10 cellular contexts compared by ENCODE assay signal in genomic region chr11:73528420-73528819, GRCh38.
DNase-seq lines count a peak whose midpoint lies in the region; ATAC-seq, FAIRE-seq and TF ChIP-seq lines count a peak whose summit lies in the region.
"Had no signal": no experiment of that assay in that cellular context is flagged by ENCODE, and none has a peak within 500 bp of the region (broad histone marks: within the 10 kb centered on the region; RNA-seq: fewer than 3 reads in every experiment).

No MANE protein-coding gene starts in this region.

- peaks cover 72% of the 10 kb centered on the region for H3K4me1 ChIP-seq in HUES48 (ENCODE audit: control insufficient read depth, insufficient read depth, low read length)
- H3K4me1 ChIP-seq in mammary epithelial cell (ENCODE audit: insufficient read depth, low read length) = peaks cover 22% of the 10 kb centered on the region
- peaks cover 10 to 20% of the 10 kb centered on the region in 2 donors for H3K4me1 ChIP-seq in small intestine (ENCODE audit: control insufficient read depth in 2 of 2, insufficient read depth in 1 of 2, low read depth in 1 of 2, low read length in 1 of 2)

- ATAC-seq in left colon (peak; percentile 59), GM19324 (IDR thresholded peaks at IDR 0.05; ENCODE audit: low FRiP score, unreplicated experiment) (no peak)

- CTCF ChIA-PET in mammary epithelial cell (lab: Charles Lee; ENCODE audit: low non-redundant PET) = no interaction called here

- peaks cover 25% of the 10 kb centered on the region for H3K79me2 ChIP-seq in mammary epithelial cell (ENCODE audit: insufficient read depth, low read length)

- H3K9me3 ChIP-seq in HUES48 (ENCODE audit: control insufficient read depth, insufficient read depth, low read length) = peaks cover 8% of the 10 kb centered on the region
- H3K9me3 ChIP-seq in mammary epithelial cell (replicated peaks; ENCODE audit: insufficient read depth, low read length) = no peaks in the 10 kb centered on the region
- H3K9me3 ChIP-seq in small intestine (ENCODE audit: control insufficient read depth, low read depth) = no peaks in the 10 kb centered on the region

- no peaks in the 10 kb centered on the region for H4K20me1 ChIP-seq in mammary epithelial cell (ENCODE audit: insufficient read depth, low read length)

- DNase-seq in mammary epithelial cell (no peak), left colon (no peak), small intestine (peak; percentile 74), SK-N-DZ (ENCODE audit: low spot score) (no peak), brain microvascular endothelial cell (no peak)
- no peak for DNase-seq in stimulated activated naive CD4-positive, alpha-beta T cell (lab: John Stamatoyannopoulos, UW)
- DNase-seq: activated CD8-positive, alpha-beta memory T cell treated with anti-CD3 and anti-CD28 coated beads, Interleukin-2, amount 50 U/mL, for 4 hours; erythroblast had no signal

- H3K27me3 ChIP-seq in HUES48 (ENCODE audit: control insufficient read depth, insufficient read depth, low read length) (no peaks in the 10 kb centered on the region), mammary epithelial cell (ENCODE audit: insufficient read depth, low read length) (no peaks in the 10 kb centered on the region), small intestine (ENCODE audit: control insufficient read depth in 2 of 2, insufficient read depth in 2 of 2, low read length in 2 of 2) (no peaks in the 10 kb centered on the region), brain microvascular endothelial cell (replicated peaks) (no peaks in the 10 kb centered on the region)

- no peak for FAIRE-seq in small intestine (lab: Jason Lieb, UNC)

- intact Hi-C loops in mammary epithelial cell (cut with micrococcal nuclease) = loop anchor here (2.0 kb wide), 1 partner anchor 50 kb away; no protein-coding TSS in a partner anchor
- intact Hi-C loops in left colon (cut with DNase I, micrococcal nuclease) = no loop called here

- dilution Hi-C loops in mammary epithelial cell (cut with HindIII; ENCODE audit: low sequenced_read_pairs) = no loop called here

- H3K36me3 ChIP-seq in HUES48 (ENCODE audit: control insufficient read depth, insufficient read depth, low read length) = no peaks in the 10 kb centered on the region
- H3K36me3 ChIP-seq in mammary epithelial cell (ENCODE audit: insufficient read depth, low read length) = no peaks in the 10 kb centered on the region
- no peaks in the 10 kb centered on the region for H3K36me3 ChIP-seq in small intestine (ENCODE audit: control insufficient read depth in 2 of 2, insufficient read depth in 2 of 2, low read length in 2 of 2)
- no peaks in the 10 kb centered on the region for H3K36me3 ChIP-seq in brain microvascular endothelial cell (replicated peaks)

- peak overlapping the region; percentile 95 for H3K4me2 ChIP-seq in mammary epithelial cell (ENCODE audit: insufficient read depth, low read depth, low read length)

- H3K27ac ChIP-seq in HUES48 (ENCODE audit: low read depth, low read length) (peak overlapping the region; percentile 84), mammary epithelial cell (ENCODE audit: insufficient read depth, low read depth, low read length) (peak overlapping the region; percentile 39), small intestine (ENCODE audit: low read depth in 1 of 2, low read length in 1 of 2) (peak overlapping the region; percentile 22 to 70), brain microvascular endothelial cell (no peak overlapping the region)

- 5% methylated on average over 4 of the region's 4 CpGs for WGBS in mammary epithelial cell (ENCODE audit: low coverage, missing lambda C conversion rate)
- WGBS in small intestine, 3 donors = 11 to 18% (median 14%) methylated on average over 4 of the region's 4 CpGs

- H3K4me3 ChIP-seq in HUES48 (ENCODE audit: low read depth, low read length) (no peak overlapping the region), mammary epithelial cell (replicated peaks in 1 of 3; ENCODE audit: insufficient read depth in 1 of 3, low read depth in 2 of 3, low read length in 3 of 3) (peak overlapping the region; percentile 31 to 42 (median 38)), small intestine (ENCODE audit: low read depth in 1 of 2, low read length in 2 of 2) (peak overlapping the region in 1 of 2 donors; percentile 22), brain microvascular endothelial cell (ENCODE audit: low read depth, low read length) (no peak overlapping the region)

- no peak overlapping the region; the same call in 1 of the 2 replicates for H3K9ac ChIP-seq in HUES48 (ENCODE audit: low read depth, low read length)
- peak overlapping the region; percentile 62 for H3K9ac ChIP-seq in mammary epithelial cell (ENCODE audit: insufficient read depth, low read length)

- in situ Hi-C loops in mammary epithelial cell (cut with MboI; ENCODE audit: low sequenced_read_pairs in 2 of 2) = no loop called here
- in situ Hi-C loops in brain microvascular endothelial cell (cut with HindIII; ENCODE audit: low pct_ligation_motif_present, low sequenced_read_pairs) = no loop called here

- peak overlapping the region; percentile 92 for H2AFZ ChIP-seq in mammary epithelial cell (ENCODE audit: low read depth, low read length)

- TF ChIP-seq CTCF in mammary epithelial cell (conservative IDR thresholded peaks at IDR 0.05 in 1 of 2, IDR thresholded peaks at IDR 0.05 in 1 of 2; ENCODE audit: extremely low read depth in 1 of 2, insufficient read depth in 1 of 2, low read depth in 1 of 2, low read length in 2 of 2) (no peak), brain microvascular endothelial cell (IDR thresholded peaks at IDR 0.05; ENCODE audit: low read depth, low read length, missing control alignments) (no peak)

- no TSS peak for BruUV-seq in mammary epithelial cell (replicated peaks; lab: Mats Ljungman, UMichigan)

Comparison
In these comparisons a context has a peak if more than half of its experiments do, and no peak if none do; other contexts are left out.
1. H3K4me3 ChIP-seq: peak in mammary epithelial cell (3 of 3); none in HUES48 (single experiment) and brain microvascular endothelial cell (single experiment).